Comparison of ENCODE assay signal across 20 cellular contexts in the genomic region with DNA sequence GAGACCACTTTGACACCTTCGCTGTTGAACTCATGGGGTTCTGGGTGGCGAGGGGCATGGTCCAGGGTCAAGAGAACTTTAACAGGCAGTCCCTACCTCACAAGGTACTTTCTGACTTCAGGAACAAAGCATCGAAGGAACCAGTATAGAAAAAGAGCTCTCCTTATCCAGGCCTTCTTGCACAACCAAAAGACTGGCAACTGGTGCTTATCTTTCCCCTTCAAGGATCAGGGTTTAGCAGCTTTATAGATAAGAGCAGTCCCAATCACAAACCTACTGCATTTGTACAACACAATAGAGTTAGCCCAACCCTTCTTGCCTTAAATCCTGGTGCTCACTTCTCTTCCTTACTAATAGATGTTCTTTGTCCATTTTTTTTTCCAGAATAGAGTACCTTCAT.
"Had no signal": no experiment of that assay in that cellular context is flagged by ENCODE, and none has a peak within 500 bp of the region (broad histone marks: within the 10 kb centered on the region; RNA-seq: fewer than 3 reads in every experiment).

No MANE protein-coding gene starts in this region.

- H3K9me3 ChIP-seq: esophagus squamous epithelium, pancreas, thoracic aorta had no signal

- H3K9me3 Mint-ChIP-seq: activated naive CD4-positive, alpha-beta T cell treated with anti-CD3 and anti-CD28 coated beads, Interleukin-2, amount 50 U/mL, for 24 hours; activated T-cell treated with anti-CD3 and anti-CD28 coated beads, Interleukin-2, amount 50 U/mL, for 4 hours; T-helper 2 cell treated with Interferon-gamma antibody and Interleukin-4, amounts not matched to agents 5 μg/mL and 100 μg/mL, for 36 hours had no signal

- H3K4me3 Mint-ChIP-seq: activated CD4-positive, alpha-beta T cell treated with anti-CD3 and anti-CD28 coated beads, Interleukin-2, amount 10 ng/mL, durations not matched to agents 7 days and 5 days; activated naive CD4-positive, alpha-beta T cell treated with anti-CD3 and anti-CD28 coated beads, Interleukin-2, amount 50 U/mL, for 24 hours; activated T-cell treated with anti-CD3 and anti-CD28 coated beads, Interleukin-2, amount 50 U/mL, for 4 hours; naive thymus-derived CD8-positive, alpha-beta T cell; stimulated activated memory B cell treated with anti-CD40 and anti-IgM and Interleukin-4, amounts not matched to agents 10 μg/mL and 1 μg/mL and 100 μg/mL, for 72 hours; T-helper 2 cell treated with Interferon-gamma antibody and Interleukin-4, amounts not matched to agents 5 μg/mL and 100 μg/mL, for 36 hours had no signal

- DNase-seq: activated CD4-positive, alpha-beta T cell treated with anti-CD3 and anti-CD28 coated beads, Interleukin-2, amount 10 ng/mL, durations not matched to agents 7 days and 5 days; activated CD8-positive, alpha-beta memory T cell treated with anti-CD3 and anti-CD28 coated beads, Interleukin-2, amount 50 U/mL, for 4 hours; activated effector memory CD4-positive, alpha-beta T cell treated with anti-CD3 and anti-CD28 coated beads, Interleukin-2, amount 50 U/mL, for 16 hours; activated T-cell treated with anti-CD3 and anti-CD28 coated beads, Interleukin-2, amount 50 U/mL, for 4 hours; effector CD8-positive, alpha-beta T cell; esophagus squamous epithelium; foreskin fibroblast; hippocampal formation; left cardiac atrium; naive thymus-derived CD8-positive, alpha-beta T cell; pancreas; spleen; stimulated activated CD4-positive, alpha-beta T cell treated with anti-CD3 and anti-CD28 coated beads, Interleukin-4, amount 100 ng/mL, for 4 hours had no signal

- H3K27ac ChIP-seq: esophagus squamous epithelium, pancreas, spleen, thoracic aorta had no signal

- FAIRE-seq: endothelial cell of umbilical vein, islet of Langerhans, pancreas had no signal

- ATAC-seq: activated T-cell treated with anti-CD3 and anti-CD28 coated beads, Interleukin-2, amount 50 U/mL, for 4 hours; left cardiac atrium; naive thymus-derived CD8-positive, alpha-beta T cell; sciatic nerve; stimulated activated memory B cell treated with anti-CD40 and anti-IgM and Interleukin-4, amounts not matched to agents 10 μg/mL and 1 μg/mL and 100 μg/mL, for 72 hours had no signal

- H3K27ac Mint-ChIP-seq: activated CD4-positive, alpha-beta T cell treated with anti-CD3 and anti-CD28 coated beads, Interleukin-2, amount 10 ng/mL, durations not matched to agents 7 days and 5 days; activated naive CD4-positive, alpha-beta T cell treated with anti-CD3 and anti-CD28 coated beads, Interleukin-2, amount 50 U/mL, for 24 hours; naive thymus-derived CD8-positive, alpha-beta T cell; stimulated activated memory B cell treated with anti-CD40 and anti-IgM and Interleukin-4, amounts not matched to agents 10 μg/mL and 1 μg/mL and 100 μg/mL, for 72 hours; T-helper 2 cell treated with Interferon-gamma antibody and Interleukin-4, amounts not matched to agents 5 μg/mL and 100 μg/mL, for 36 hours had no signal

- H3K27me3 ChIP-seq: esophagus squamous epithelium, pancreas, spleen had no signal

- H3K27me3 Mint-ChIP-seq: activated naive CD4-positive, alpha-beta T cell treated with anti-CD3 and anti-CD28 coated beads, Interleukin-2, amount 50 U/mL, for 24 hours; stimulated activated memory B cell treated with anti-CD40 and anti-IgM and Interleukin-4, amounts not matched to agents 10 μg/mL and 1 μg/mL and 100 μg/mL, for 72 hours had no signal

- H3K36me3 ChIP-seq: esophagus squamous epithelium, pancreas, spleen, thoracic aorta had no signal

- H3K4me3 ChIP-seq: esophagus squamous epithelium, pancreas, spleen, thoracic aorta had no signal

- H3K4me1 Mint-ChIP-seq: activated naive CD4-positive, alpha-beta T cell treated with anti-CD3 and anti-CD28 coated beads, Interleukin-2, amount 50 U/mL, for 24 hours had no signal

- H3K36me3 Mint-ChIP-seq: activated naive CD4-positive, alpha-beta T cell treated with anti-CD3 and anti-CD28 coated beads, Interleukin-2, amount 50 U/mL, for 24 hours; naive thymus-derived CD8-positive, alpha-beta T cell; stimulated activated memory B cell treated with anti-CD40 and anti-IgM and Interleukin-4, amounts not matched to agents 10 μg/mL and 1 μg/mL and 100 μg/mL, for 72 hours had no signal
